ENCODE assay signal across 31 cellular contexts in the genomic region with DNA sequence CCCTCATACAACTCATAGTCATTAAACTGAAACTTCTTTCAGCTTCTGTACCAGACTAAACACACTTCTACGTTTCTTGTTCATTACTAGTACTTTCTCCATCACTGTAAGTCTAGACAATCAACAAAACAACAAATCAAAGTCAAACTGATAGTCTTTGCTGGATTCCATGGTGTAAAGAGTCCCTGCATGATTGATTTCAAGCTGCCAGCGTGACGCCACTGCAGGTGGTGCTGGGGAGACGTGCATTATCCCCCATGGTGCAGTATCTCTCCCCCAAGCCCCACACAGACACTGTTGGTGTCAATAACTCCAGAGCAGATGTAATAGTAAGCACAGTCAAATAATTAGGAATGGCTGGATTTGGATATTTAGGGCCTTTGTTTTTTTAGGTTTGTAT.
"Had no signal": no experiment of that assay in that cellular context is flagged by ENCODE, and none has a peak within 500 bp of the region (broad histone marks: within the 10 kb centered on the region; RNA-seq: fewer than 3 reads in every experiment).

No MANE protein-coding gene starts in this region.

- H3K27ac ChIP-seq: adrenal gland, breast epithelium, SK-N-MC, WERI-Rb-1 had no signal

- H3K4me3 ChIP-seq: adrenal gland, breast epithelium, SK-N-MC had no signal

- H3K4me3 Mint-ChIP-seq: activated CD4-positive, alpha-beta T cell treated with anti-CD3 and anti-CD28 coated beads for 36 hours; activated CD8-positive, alpha-beta T cell treated with anti-CD3 and anti-CD28 coated beads, Interleukin-2, amount 10 ng/mL, durations not matched to agents 7 days and 5 days; activated naive CD8-positive, alpha-beta T cell treated with anti-CD3 and anti-CD28 coated beads, Interleukin-2, amount 10 ng/mL, durations not matched to agents 7 days and 5 days; activated T-cell treated with anti-CD3 and anti-CD28 coated beads, Interleukin-2, amount 50 U/mL, for 72 hours; T-cell had no signal

- H3K9me3 Mint-ChIP-seq: activated naive CD8-positive, alpha-beta T cell treated with anti-CD3 and anti-CD28 coated beads, Interleukin-2, amount 10 ng/mL, durations not matched to agents 7 days and 5 days; activated T-cell treated with anti-CD3 and anti-CD28 coated beads, Interleukin-2, amount 50 U/mL, for 72 hours; activated T-helper 2 cell treated with anti-CD3 and anti-CD28 coated beads, Interferon-gamma antibody, Interleukin-2, Interleukin-4, amounts not matched to agents 10 μg/mL and 5 μg/mL and 100 μg/mL, durations not matched to agents 14 hours and 24 hours and 36 hours; T-cell had no signal

- H3K36me3 ChIP-seq: breast epithelium had no signal

- H3K27me3 ChIP-seq: adrenal gland, breast epithelium had no signal

- ATAC-seq: activated CD4-positive, alpha-beta T cell treated with anti-CD3 and anti-CD28 coated beads for 36 hours; activated CD8-positive, alpha-beta T cell treated with anti-CD3 and anti-CD28 coated beads, Interleukin-2, amount 10 ng/mL, durations not matched to agents 7 days and 5 days; activated T-cell treated with anti-CD3 and anti-CD28 coated beads, Interleukin-2, amount 50 U/mL, for 72 hours; Right ventricle myocardium inferior; T-cell had no signal

- H3K36me3 Mint-ChIP-seq: activated naive CD8-positive, alpha-beta T cell treated with anti-CD3 and anti-CD28 coated beads, Interleukin-2, amount 10 ng/mL, durations not matched to agents 7 days and 5 days; T-cell had no signal

- H3K27ac Mint-ChIP-seq: activated CD4-positive, alpha-beta T cell treated with anti-CD3 and anti-CD28 coated beads for 36 hours; activated CD8-positive, alpha-beta T cell treated with anti-CD3 and anti-CD28 coated beads, Interleukin-2, amount 10 ng/mL, durations not matched to agents 7 days and 5 days; activated naive CD8-positive, alpha-beta T cell treated with anti-CD3 and anti-CD28 coated beads, Interleukin-2, amount 10 ng/mL, durations not matched to agents 7 days and 5 days; activated T-cell treated with anti-CD3 and anti-CD28 coated beads, Interleukin-2, amount 50 U/mL, for 72 hours; activated T-helper 2 cell treated with anti-CD3 and anti-CD28 coated beads, Interferon-gamma antibody, Interleukin-2, Interleukin-4, amounts not matched to agents 10 μg/mL and 5 μg/mL and 100 μg/mL, durations not matched to agents 14 hours and 24 hours and 36 hours; T-cell had no signal

- DNase-seq: activated CD4-positive, alpha-beta T cell treated with anti-CD3 and anti-CD28 coated beads for 36 hours; activated CD4-positive, alpha-beta T cell treated with anti-CD3 and anti-CD28 coated beads, Interleukin-2, amount 50 U/mL, for 4 hours; activated CD8-positive, alpha-beta T cell treated with anti-CD3 and anti-CD28 coated beads, Interleukin-2, amount 10 ng/mL, durations not matched to agents 7 days and 5 days; activated gamma-delta T cell treated with Interleukin-2 at 50 U/mL for 16 hours; activated naive CD4-positive, alpha-beta T cell treated with anti-CD3 and anti-CD28 coated beads, Interleukin-2, amount 50 U/mL, for 16 hours; activated naive CD8-positive, alpha-beta T cell treated with anti-CD3 and anti-CD28 coated beads, Interleukin-2, amount 10 ng/mL, durations not matched to agents 7 days and 5 days; activated T-cell treated with anti-CD3 and anti-CD28 coated beads, Interleukin-2, amount 50 U/mL, for 72 hours; anterior cingulate cortex; caudate nucleus; cortex of kidney; KG1; MV-4-11; NCI-H1105; NCI-H1436; NCI-H187; NCI-H2081 treated with DMSO at 0.1 percent for 48 hours; NCI-H2171; NCI-H2227 treated with DMSO at 0.1 percent for 48 hours; NCI-H446 treated with DMSO at 0.1 percent for 48 hours; NCI-H526 treated with DMSO at 0.1 percent for 48 hours; NCI-H82; RPMI8226; T-helper 2 cell; T1000 had no signal

- H3K4me1 ChIP-seq: breast epithelium had no signal
